8 cellular contexts compared by ENCODE assay signal in the genomic region with DNA sequence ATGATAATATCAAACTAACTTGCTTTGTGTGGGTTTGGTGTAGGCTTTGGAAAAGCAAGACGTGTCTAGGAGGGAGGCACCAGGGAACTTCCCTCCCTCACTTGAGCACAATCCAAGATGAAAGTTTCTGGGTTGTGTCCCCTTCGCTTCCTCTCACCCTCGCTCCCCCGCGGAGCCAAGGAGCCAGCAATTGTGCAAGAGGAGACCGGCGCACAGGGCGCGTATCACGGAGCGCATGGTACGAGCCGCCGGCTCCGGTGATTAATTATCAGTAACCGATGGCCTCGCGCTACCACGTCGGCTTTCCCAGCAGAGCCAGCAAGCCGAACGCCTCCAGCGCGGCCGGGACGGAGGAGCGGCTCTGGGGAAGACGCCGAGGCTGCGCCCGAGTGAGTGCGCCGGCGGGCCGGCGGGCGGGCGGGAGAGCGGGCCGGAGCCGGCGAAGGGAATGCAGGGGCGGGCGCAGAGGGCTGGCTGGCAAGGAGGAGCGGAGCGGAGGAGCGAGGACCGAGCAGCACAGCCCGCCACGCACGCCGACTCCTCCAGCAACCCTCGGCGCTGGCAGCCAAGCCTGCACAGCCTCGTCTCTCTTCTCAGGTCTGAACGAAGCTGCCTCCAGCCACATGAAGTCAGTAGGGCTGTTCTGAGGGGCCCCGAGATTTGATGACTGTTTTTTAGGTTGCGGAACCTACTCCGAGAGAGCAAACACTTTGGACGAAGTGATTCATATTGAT.
DNase-seq lines count a peak whose midpoint lies in the region; ATAC-seq lines count a peak whose summit lies in the region.

No MANE protein-coding gene starts in this region.

- peaks cover 20% of the 10 kb centered on the region for H3K27me3 Mint-ChIP-seq in T-helper 17 cell

- no peak overlapping the region for H3K4me3 Mint-ChIP-seq in T-helper 17 cell
- H3K4me3 Mint-ChIP-seq in stimulated activated effector memory CD8-positive, alpha-beta T cell treated with anti-CD3 and anti-CD28 coated beads, Interleukin-12 subunit alpha, Interleukin-12 subunit beta, amount 100 ng/mL, for 72 hours, result no peak overlapping the region

- DNase-seq in ELF-1 (ENCODE audit: low read depth, low spot score) (peak; percentile 91), MV-4-11 (lab: John Stamatoyannopoulos, UW) (peak; percentile 34), amniotic stem cell (lab: John Stamatoyannopoulos, UW) (peak; percentile 51), left ventricle myocardium superior (peak; percentile 82), pons (ENCODE audit: low spot score) (peak; percentile 39), T-helper 17 cell (no peak)
- DNase-seq in stimulated activated effector memory CD8-positive, alpha-beta T cell treated with anti-CD3 and anti-CD28 coated beads, Interleukin-12 subunit alpha, Interleukin-12 subunit beta, amount 100 ng/mL, for 72 hours (ENCODE audit: low spot score in 2 of 2), result no peak
- DNase-seq in stimulated activated CD4-positive, alpha-beta T cell treated with anti-CD3 and anti-CD28 coated beads, Interleukin-1b, Interleukin-23, amount 100 ng/mL, for 48 hours, result no peak

- ATAC-seq in left ventricle myocardium superior (peak; percentile 93), T-helper 17 cell (no peak)
- no peak for ATAC-seq in stimulated activated effector memory CD8-positive, alpha-beta T cell treated with anti-CD3 and anti-CD28 coated beads, Interleukin-12 subunit alpha, Interleukin-12 subunit beta, amount 100 ng/mL, for 72 hours

- H3K27ac Mint-ChIP-seq in T-helper 17 cell, result no peak overlapping the region
- no peak overlapping the region for H3K27ac Mint-ChIP-seq in stimulated activated effector memory CD8-positive, alpha-beta T cell treated with anti-CD3 and anti-CD28 coated beads, Interleukin-12 subunit alpha, Interleukin-12 subunit beta, amount 100 ng/mL, for 72 hours

- intact Hi-C loops in left ventricle myocardium superior (cut with micrococcal nuclease), result no loop called here

- H3K9me3 Mint-ChIP-seq in stimulated activated effector memory CD8-positive, alpha-beta T cell treated with anti-CD3 and anti-CD28 coated beads, Interleukin-12 subunit alpha, Interleukin-12 subunit beta, amount 100 ng/mL, for 72 hours, result no peaks in the 10 kb centered on the region

- H3K9me3 ChIP-seq in T-helper 17 cell (ENCODE audit: control insufficient read depth, low read length, poor library complexity, severe bottlenecking), result peaks cover 2% of the 10 kb centered on the region

- H3K36me3 Mint-ChIP-seq in T-helper 17 cell (ENCODE audit: low read depth), result no peaks in the 10 kb centered on the region
- H3K36me3 Mint-ChIP-seq in stimulated activated effector memory CD8-positive, alpha-beta T cell treated with anti-CD3 and anti-CD28 coated beads, Interleukin-12 subunit alpha, Interleukin-12 subunit beta, amount 100 ng/mL, for 72 hours, result no peaks in the 10 kb centered on the region

- H3K4me1 Mint-ChIP-seq in T-helper 17 cell, result peaks cover 2% of the 10 kb centered on the region
- H3K4me1 Mint-ChIP-seq in stimulated activated effector memory CD8-positive, alpha-beta T cell treated with anti-CD3 and anti-CD28 coated beads, Interleukin-12 subunit alpha, Interleukin-12 subunit beta, amount 100 ng/mL, for 72 hours, result no peaks in the 10 kb centered on the region

Comparison
In these comparisons a context has a peak if more than half of its experiments do, and no peak if none do; other contexts are left out.
1. DNase-seq: peak in ELF-1 (single experiment), MV-4-11 (single experiment), amniotic stem cell (single experiment), left ventricle myocardium superior (single experiment) and pons (single experiment); none in T-helper 17 cell (0 of 3), stimulated activated effector memory CD8-positive, alpha-beta T cell treated with anti-CD3 and anti-CD28 coated beads, Interleukin-12 subunit alpha, Interleukin-12 subunit beta, amount 100 ng/mL, for 72 hours (0 of 2) and stimulated activated CD4-positive, alpha-beta T cell treated with anti-CD3 and anti-CD28 coated beads, Interleukin-1b, Interleukin-23, amount 100 ng/mL, for 48 hours (single experiment).